In genomic region chr11:6387811-6388599, GRCh38 we compare ENCODE assay signal across 1 cellular context.
TF ChIP-seq lines count a peak whose summit lies in the region.

No MANE protein-coding gene starts in this region.

TF ChIP-seq in HepG2, 621 proteins besides CTCF, POLR2A, EP300 and RAD21 (continued from another document and continues in another):
- TF ChIP-seq FOXA1 (IDR thresholded peaks at IDR 0.05): 0 out of 2 replicates have a peak, but pooled peaks have one; percentile 9
- TF ChIP-seq FOXA1 (CRISPR knock-in tag; IDR thresholded peaks at IDR 0.05): peak; percentile 33; the same call in 1 of the 2 replicates
- TF ChIP-seq ZUFSP (CRISPR knock-in tag; IDR thresholded peaks at IDR 0.05; ENCODE audit: borderline replicate concordance): no peak
- no peak for TF ChIP-seq BCL3 (CRISPR knock-in tag; IDR thresholded peaks at IDR 0.05)
- TF ChIP-seq ZNF383 (CRISPR knock-in tag; IDR thresholded peaks at IDR 0.05; ENCODE audit: borderline replicate concordance): no peak
- TF ChIP-seq HOXA5 (CRISPR knock-in tag; IDR thresholded peaks at IDR 0.05): 0 out of 2 replicates have a peak, but pooled peaks have one; percentile 37
- no peak for TF ChIP-seq SIN3A (IDR thresholded peaks at IDR 0.05; ENCODE audit: borderline replicate concordance, low read depth, low read length)
- no peak for TF ChIP-seq THAP9 (CRISPR knock-in tag; IDR thresholded peaks at IDR 0.05; ENCODE audit: borderline replicate concordance)
- no peak for TF ChIP-seq POGK (CRISPR knock-in tag; conservative IDR thresholded peaks at IDR 0.05)
- peak; percentile 39 for TF ChIP-seq RARA (CRISPR knock-in tag; IDR thresholded peaks at IDR 0.05)
- no peak for TF ChIP-seq ZNF18 (CRISPR knock-in tag; IDR thresholded peaks at IDR 0.05; ENCODE audit: insufficient replicate concordance)
- TF ChIP-seq NR2F1 (CRISPR knock-in tag; IDR thresholded peaks at IDR 0.05): no peak
- TF ChIP-seq PHB2 (IDR thresholded peaks at IDR 0.05; ENCODE audit: partially characterized antibody): no peak
- no peak for TF ChIP-seq ZSCAN30 (CRISPR knock-in tag; IDR thresholded peaks at IDR 0.05)
- no peak for TF ChIP-seq RBAK (CRISPR knock-in tag; IDR thresholded peaks at IDR 0.05)
- TF ChIP-seq ZNF12 (CRISPR knock-in tag; IDR thresholded peaks at IDR 0.05): no peak
- no peak for TF ChIP-seq ZNF432 (CRISPR knock-in tag; IDR thresholded peaks at IDR 0.05; ENCODE audit: borderline replicate concordance)
- TF ChIP-seq HDAC2 (CRISPR knock-in tag; IDR thresholded peaks at IDR 0.05): no peak
- TF ChIP-seq SOX13 (IDR thresholded peaks at IDR 0.05): no peak
- TF ChIP-seq SOX13 (CRISPR knock-in tag; conservative IDR thresholded peaks at IDR 0.05 in 1 of 2, IDR thresholded peaks at IDR 0.05 in 1 of 2): peak in 1 of 2 experiments; percentile 78; a peak in 2 of 4 replicates
- peak; percentile 59; the same call in 1 of the 2 replicates for TF ChIP-seq ARID5B (CRISPR knock-in tag; IDR thresholded peaks at IDR 0.05)
- TF ChIP-seq IRF9 (CRISPR knock-in tag; IDR thresholded peaks at IDR 0.05; ENCODE audit: borderline replicate concordance): no peak
- TF ChIP-seq ZNF207 (IDR thresholded peaks at IDR 0.05; ENCODE audit: borderline replicate concordance): no peak
- TF ChIP-seq YEATS4 (CRISPR knock-in tag; IDR thresholded peaks at IDR 0.05; ENCODE audit: borderline replicate concordance): no peak
- TF ChIP-seq ZNF839 (CRISPR knock-in tag; IDR thresholded peaks at IDR 0.05; ENCODE audit: borderline replicate concordance): no peak
- TF ChIP-seq FOXJ3 (CRISPR knock-in tag; IDR thresholded peaks at IDR 0.05; ENCODE audit: borderline replicate concordance): 0 out of 2 replicates have a peak, but pooled peaks have one; percentile 23
- no peak for TF ChIP-seq ZNF781 (CRISPR knock-in tag; IDR thresholded peaks at IDR 0.05; ENCODE audit: borderline replicate concordance, not compliant biosample characterization)
- TF ChIP-seq NFRKB (IDR thresholded peaks at IDR 0.05): no peak
- TF ChIP-seq CERS6 (CRISPR knock-in tag; IDR thresholded peaks at IDR 0.05): no peak
- TF ChIP-seq THAP11 (CRISPR knock-in tag; IDR thresholded peaks at IDR 0.05): peak; percentile 18; the same call in 1 of the 2 replicates
- no peak for TF ChIP-seq ATF5 (CRISPR knock-in tag; IDR thresholded peaks at IDR 0.05; ENCODE audit: low read depth)
- no peak for TF ChIP-seq THRA (CRISPR knock-in tag; IDR thresholded peaks at IDR 0.05; ENCODE audit: borderline replicate concordance)
- 0 out of 2 replicates have a peak, but pooled peaks have one; percentile 38 for TF ChIP-seq FOXK1 (CRISPR knock-in tag; IDR thresholded peaks at IDR 0.05; ENCODE audit: borderline replicate concordance, low read depth)
- no peak for TF ChIP-seq ZNF333 (CRISPR knock-in tag; IDR thresholded peaks at IDR 0.05; ENCODE audit: borderline replicate concordance)
- no peak for TF ChIP-seq MAZ (IDR thresholded peaks at IDR 0.05; ENCODE audit: borderline replicate concordance, low read depth, low read length)
- no peak for TF ChIP-seq MAZ (CRISPR knock-in tag; IDR thresholded peaks at IDR 0.05; ENCODE audit: low read depth)
- TF ChIP-seq HOXD1 (CRISPR knock-in tag; IDR thresholded peaks at IDR 0.05): no peak
- TF ChIP-seq HOMEZ (CRISPR knock-in tag; IDR thresholded peaks at IDR 0.05; ENCODE audit: low read depth): no peak
- TF ChIP-seq JDP2 (CRISPR knock-in tag; IDR thresholded peaks at IDR 0.05; ENCODE audit: borderline replicate concordance): no peak
- TF ChIP-seq GFI1 (CRISPR knock-in tag; IDR thresholded peaks at IDR 0.05; ENCODE audit: borderline replicate concordance): peak; percentile 88
- no peak for TF ChIP-seq MXD1 (CRISPR knock-in tag; IDR thresholded peaks at IDR 0.05)
- no peak for TF ChIP-seq MYC (CRISPR knock-in tag; IDR thresholded peaks at IDR 0.05; ENCODE audit: borderline replicate concordance)
